Comparison of ENCODE assay signal across 25 cellular contexts in genomic region chr16:1011316-1012082, GRCh38. TPM values are rescaled to one million over a fixed set of nuclear protein-coding genes. Genes with fewer than 3 reads are reported as not detected.
DNase-seq lines count a peak whose midpoint lies in the region; ATAC-seq, FAIRE-seq and TF ChIP-seq lines count a peak whose summit lies in the region.
"Had no signal": no experiment of that assay in that cellular context is flagged by ENCODE, and none has a peak within 500 bp of the region (broad histone marks: within the 10 kb centered on the region; RNA-seq: fewer than 3 reads in every experiment).

No MANE protein-coding gene starts in this region.

- no peak overlapping the region for H3K27ac Mint-ChIP-seq in GM23338
- peak overlapping the region; percentile 65; the same call in 1 of the 2 replicates for H3K27ac Mint-ChIP-seq in WTC11
- H3K27ac Mint-ChIP-seq in nephron, result peak overlapping the region in 2 of 3 experiments; percentile 29 to 45
- H3K27ac Mint-ChIP-seq: CD14-positive monocyte; CD4-positive, alpha-beta T cell; CD8-positive, alpha-beta memory T cell; HFFc6 had no signal

- H3K27me3 ChIP-seq in GM23338 (ENCODE audit: insufficient read depth), result no peaks in the 10 kb centered on the region

- H3K4me3 ChIP-seq in GM23338, result no peak overlapping the region
- H3K4me3 ChIP-seq: A549; BLaER1 treated with 17β-estradiol and CSF1 and Interleukin-3, amounts not matched to agents 10 nM and 100 nM; HAP-1 had no signal

- no peak overlapping the region for H3K4me2 ChIP-seq in GM23338
- H3K4me2 ChIP-seq: A549; BLaER1 treated with 17β-estradiol and CSF1 and Interleukin-3, amounts not matched to agents 10 nM and 100 nM had no signal

- H3K79me2 ChIP-seq in GM23338 (replicated peaks; ENCODE audit: insufficient read depth), result no peaks in the 10 kb centered on the region

- no peaks in the 10 kb centered on the region for H3K36me3 Mint-ChIP-seq in GM23338 (ENCODE audit: low read depth)
- H3K36me3 Mint-ChIP-seq in WTC11, result no peaks in the 10 kb centered on the region
- H3K36me3 Mint-ChIP-seq in nephron (ENCODE audit: low read depth), result no peaks in the 10 kb centered on the region
- H3K36me3 Mint-ChIP-seq: CD14-positive monocyte; CD8-positive, alpha-beta memory T cell had no signal

- no peaks in the 10 kb centered on the region for H3F3A ChIP-seq in GM23338 (replicated peaks; ENCODE audit: low read depth)

- no peaks in the 10 kb centered on the region for H3K9me3 Mint-ChIP-seq in GM23338
- H3K9me3 Mint-ChIP-seq in WTC11, result no peaks in the 10 kb centered on the region
- H3K9me3 Mint-ChIP-seq in nephron, result no peaks in the 10 kb centered on the region
- H3K9me3 Mint-ChIP-seq: CD4-positive, alpha-beta T cell; CD8-positive, alpha-beta memory T cell; HFFc6 had no signal

- POLR2A ChIA-PET in WTC11 (lab: Charles Lee), result no interaction called here

- ATAC-seq in GM23338, result 0 out of 3 replicates have a peak, but pooled peaks have one; percentile 11
- no peak for ATAC-seq in WTC11
- no peak for ATAC-seq in GM21423 (IDR thresholded peaks at IDR 0.05; ENCODE audit: unreplicated experiment)

- H3K9me2 ChIP-seq in GM23338 (ENCODE audit: insufficient read depth), result no peaks in the 10 kb centered on the region

- no peak overlapping the region for H3K4me3 Mint-ChIP-seq in GM23338
- H3K4me3 Mint-ChIP-seq in WTC11, result no peak overlapping the region
- peak overlapping the region in 1 of 3 experiments; percentile 12 for H3K4me3 Mint-ChIP-seq in nephron
- H3K4me3 Mint-ChIP-seq: CD14-positive monocyte; CD4-positive, alpha-beta T cell; CD8-positive, alpha-beta memory T cell; HFFc6 had no signal

- H3K27me3 Mint-ChIP-seq in GM23338 (ENCODE audit: insufficient read depth, low read depth, poor library complexity) (peaks cover 11% of the 10 kb centered on the region), WTC11 (ENCODE audit: low read depth) (no peaks in the 10 kb centered on the region), nephron (ENCODE audit: low read depth) (peaks cover 25% of the 10 kb centered on the region)
- H3K27me3 Mint-ChIP-seq: CD4-positive, alpha-beta T cell had no signal

- H3K4me1 Mint-ChIP-seq in GM23338 (no peaks in the 10 kb centered on the region), WTC11 (no peaks in the 10 kb centered on the region), nephron (peaks cover 20% of the 10 kb centered on the region)
- H3K4me1 Mint-ChIP-seq: CD14-positive monocyte; CD8-positive, alpha-beta memory T cell had no signal

- peak; percentile 28 for FAIRE-seq in HTR-8/SVneo (lab: Jason Lieb, UNC)
- FAIRE-seq: A549, D721Med, GM12891, GM18507 had no signal

- DNase-seq in GM23338 (ENCODE audit: low spot score) (no peak), HTR-8/SVneo (ENCODE audit: insufficient read length, low spot score) (no peak), WTC11 (ENCODE audit: low spot score) (no peak), kidney tubule cell (ENCODE audit: low spot score) (no peak), DMS114 treated with DMSO at 0.1 percent for 48 hours (lab: John Stamatoyannopoulos, UW; ENCODE audit: unreplicated experiment) (no peak)
- DNase-seq: 8988T; ACHN; AML-193; BE2C; CD4-positive, alpha-beta T cell; CD8-positive, alpha-beta memory T cell; DMS 273 treated with DMSO at 0.1 percent for 48 hours; DMS53; DMS79 treated with DMSO at 0.1 percent for 48 hours; GF-D8; HFFc6 had no signal

- CTCF ChIA-PET in WTC11 (lab: Charles Lee), result interaction anchor here (1.4 to 1.5 kb wide), 2 partner anchors 46 to 92 kb away, joined by 3 to 5 read pairs; no protein-coding TSS in a partner anchor

- no peaks in the 10 kb centered on the region for H3K36me3 ChIP-seq in GM23338 (ENCODE audit: insufficient read depth)
- H3K36me3 ChIP-seq: BE2C; BLaER1 treated with 17β-estradiol and CSF1 and Interleukin-3, amounts not matched to agents 10 nM and 100 nM; HAP-1 had no signal

- no peaks in the 10 kb centered on the region for H4K20me1 ChIP-seq in GM23338 (replicated peaks; ENCODE audit: insufficient read depth)

- H3K27ac ChIP-seq in GM23338 (ENCODE audit: low read depth), result no peak overlapping the region
- H3K27ac ChIP-seq: A549; BLaER1 treated with 17β-estradiol and CSF1 and Interleukin-3, amounts not matched to agents 10 nM and 100 nM had no signal

- no peak overlapping the region for H2AFZ ChIP-seq in GM23338

- H3K4me1 ChIP-seq in GM23338 (ENCODE audit: insufficient read depth), result no peaks in the 10 kb centered on the region
- H3K4me1 ChIP-seq: BE2C; BLaER1 treated with 17β-estradiol and CSF1 and Interleukin-3, amounts not matched to agents 10 nM and 100 nM; HAP-1 had no signal

- TF ChIP-seq CTCF in GM23338 (conservative IDR thresholded peaks at IDR 0.05; ENCODE audit: low read depth in 2 of 2) (no peak), WTC11 (IDR thresholded peaks at IDR 0.05) (no peak), nephron (IDR thresholded peaks at IDR 0.05; ENCODE audit: unreplicated experiment in 3 of 3) (no peak)

TF ChIP-seq in GM23338, 12 proteins besides CTCF, POLR2A, EP300 and RAD21 (continues in another document):
- no peak for TF ChIP-seq EZH2phosphoT487 (IDR thresholded peaks at IDR 0.05; ENCODE audit: unreplicated experiment)
- no peak for TF ChIP-seq JUNB (IDR thresholded peaks at IDR 0.05; ENCODE audit: unreplicated experiment)
- no peak for TF ChIP-seq EZH2 (IDR thresholded peaks at IDR 0.05; ENCODE audit: low read depth, unreplicated experiment)
- TF ChIP-seq ZNF331 (CRISPR knock-in tag; IDR thresholded peaks at IDR 0.05; ENCODE audit: low read depth), result no peak
- no peak for TF ChIP-seq NANOG (IDR thresholded peaks at IDR 0.05; ENCODE audit: borderline replicate concordance)
- TF ChIP-seq ETS1 (IDR thresholded peaks at IDR 0.05), result no peak

TF ChIP-seq in WTC11, 78 proteins besides CTCF, POLR2A, EP300 and RAD21:
- TF ChIP-seq NFE2L1 (CRISPR knock-in tag; IDR thresholded peaks at IDR 0.05) (no peak), ZNF671 (CRISPR knock-in tag; IDR thresholded peaks at IDR 0.05) (no peak), MXD4 (CRISPR knock-in tag; IDR thresholded peaks at IDR 0.05; ENCODE audit: borderline replicate concordance) (no peak), MLX (CRISPR knock-in tag; IDR thresholded peaks at IDR 0.05) (no peak), MYBL2 (CRISPR knock-in tag; IDR thresholded peaks at IDR 0.05) (no peak), SOX15 (CRISPR knock-in tag; IDR thresholded peaks at IDR 0.05) (no peak)

RNA-seq across cellular contexts. Expression of gene SOX8, which starts 29.9 kb away (rescaled TPM):
- total RNA-seq in GM23338 (2014; rRNA removed; shearing (Covaris generic)), result 17.2 and 26.2 TPM in 2 replicates
- polyA plus RNA-seq in GM23338 (2016; fragmentation: Nextera tagmentation; extraction: Ambion mirVana), result 5.7 and 6.7 TPM in 2 replicates
- 10.2 to 12.3 TPM (median 10.9 TPM) in 3 replicates for total RNA-seq in WTC11 (2021)
- polyA plus RNA-seq: CD14-positive monocyte had no signal

RNA-seq across cellular contexts. Expression of gene LMF1, which starts 40.7 kb away (rescaled TPM):
- 2.9 and 10.1 TPM in 2 replicates for total RNA-seq in GM23338 (2014; rRNA removed; shearing (Covaris generic))
- 3.6 and 4.2 TPM in 2 replicates for polyA plus RNA-seq in GM23338 (2016; fragmentation: Nextera tagmentation; extraction: Ambion mirVana)
- total RNA-seq in WTC11 (2021), result 10.5 to 13.0 TPM (median 10.8 TPM) in 3 replicates
